In the genomic region with DNA sequence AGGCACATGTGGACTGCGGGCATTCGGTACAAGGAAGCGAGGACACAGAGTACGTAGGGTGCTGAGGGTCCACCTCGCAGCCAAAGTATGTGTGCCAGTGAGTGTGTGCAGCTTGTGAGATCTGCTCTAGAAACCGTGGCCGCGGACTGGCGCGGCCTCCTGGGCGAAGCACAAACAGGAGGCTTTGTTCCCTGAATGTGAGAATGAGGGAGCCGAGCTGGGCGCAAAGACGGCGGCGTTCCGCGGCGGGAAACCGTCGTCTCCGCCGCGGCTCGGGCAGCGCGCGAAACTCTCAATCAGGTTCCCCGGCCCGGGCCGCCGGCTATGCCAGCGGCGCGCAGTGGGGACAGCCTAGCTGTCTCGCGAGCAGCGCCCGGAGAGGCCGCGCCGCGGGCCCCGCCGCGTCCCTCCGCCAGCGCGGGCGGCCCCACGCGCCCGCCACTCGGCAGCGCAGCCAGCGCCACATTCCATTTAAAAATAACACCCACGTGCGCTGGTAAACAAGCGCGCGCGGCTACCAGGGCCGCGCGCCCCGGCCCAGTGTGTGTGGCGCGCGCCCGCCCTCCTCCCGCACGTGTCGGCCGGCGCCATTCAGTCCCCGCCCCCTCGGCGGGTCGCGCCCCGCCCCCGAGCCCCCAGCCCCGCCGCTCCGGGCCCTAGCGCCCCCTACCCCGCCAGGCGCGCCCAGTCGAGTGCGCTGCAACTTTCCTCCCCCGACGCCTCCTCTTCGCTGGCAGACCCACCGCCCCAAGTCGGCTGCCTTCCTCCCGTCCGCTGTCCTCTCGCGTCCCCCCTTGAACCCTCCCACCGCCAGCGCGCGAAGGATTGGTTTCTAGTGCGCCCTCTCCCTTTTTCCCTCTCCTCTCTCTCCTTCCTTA, we compare ENCODE assay signal across 8 cellular contexts. TPM values are rescaled to one million over a fixed set of nuclear protein-coding genes. Genes with fewer than 3 reads are reported as not detected.
DNase-seq lines count a peak whose midpoint lies in the region; ATAC-seq, FAIRE-seq and TF ChIP-seq lines count a peak whose summit lies in the region.

No MANE protein-coding gene starts in this region.

- H3K36me3 Mint-ChIP-seq in activated T-helper 17 cell treated with anti-CD3 and anti-CD28 coated beads, Interleukin-2, amount 50 U/mL, for 72 hours (ENCODE audit: low read depth): peaks cover 20% of the 10 kb centered on the region
- H3K36me3 Mint-ChIP-seq in naive B cell: peaks cover 0 to 3% of the 10 kb centered on the region in 2 donors
- peaks cover 11% of the 10 kb centered on the region for H3K36me3 Mint-ChIP-seq in stimulated activated memory B cell treated with anti-CD40 and anti-IgM and Interleukin-4, amounts not matched to agents 10 μg/mL and 1 μg/mL and 100 μg/mL, for 72 hours

- H3K27me3 Mint-ChIP-seq in activated T-helper 17 cell treated with anti-CD3 and anti-CD28 coated beads, Interleukin-2, amount 50 U/mL, for 72 hours: no peaks in the 10 kb centered on the region
- H3K27me3 Mint-ChIP-seq in naive B cell: peaks cover 7 to 15% (median 13%) of the 10 kb centered on the region in 3 donors
- no peaks in the 10 kb centered on the region for H3K27me3 Mint-ChIP-seq in stimulated activated memory B cell treated with anti-CD40 and anti-IgM and Interleukin-4, amounts not matched to agents 10 μg/mL and 1 μg/mL and 100 μg/mL, for 72 hours

- peak in 1 of 2 donors; percentile 1 for TF ChIP-seq CTCF in fibroblast of lung (conservative IDR thresholded peaks at IDR 0.05 in 1 of 2, IDR thresholded peaks at IDR 0.05 in 1 of 2; ENCODE audit: low read depth in 1 of 2, low read length in 2 of 2)

- peak overlapping the region; percentile 100 for H3K4me2 ChIP-seq in fibroblast of lung (ENCODE audit: extremely low read depth, insufficient read depth, low read length)

- FAIRE-seq in RCC 7860 (lab: Jason Lieb, UNC): no peak

- H4K20me1 ChIP-seq in fibroblast of lung (ENCODE audit: control insufficient read depth, extremely low read depth, insufficient read depth, low read length): no peaks in the 10 kb centered on the region

- H3K4me1 Mint-ChIP-seq in activated T-helper 17 cell treated with anti-CD3 and anti-CD28 coated beads, Interleukin-2, amount 50 U/mL, for 72 hours: peaks cover 7% of the 10 kb centered on the region
- H3K4me1 Mint-ChIP-seq in naive B cell: peaks cover 15 to 25% (median 17%) of the 10 kb centered on the region in 3 donors
- peaks cover 20% of the 10 kb centered on the region for H3K4me1 Mint-ChIP-seq in stimulated activated memory B cell treated with anti-CD40 and anti-IgM and Interleukin-4, amounts not matched to agents 10 μg/mL and 1 μg/mL and 100 μg/mL, for 72 hours

- ATAC-seq in activated T-helper 17 cell treated with anti-CD3 and anti-CD28 coated beads, Interleukin-2, amount 50 U/mL, for 72 hours (replicated peaks): peak; percentile 22
- peak; percentile 32 to 43 for ATAC-seq in naive B cell (ENCODE audit: low read depth in 2 of 2)
- peak; percentile 62 for ATAC-seq in stimulated activated memory B cell treated with anti-CD40 and anti-IgM and Interleukin-4, amounts not matched to agents 10 μg/mL and 1 μg/mL and 100 μg/mL, for 72 hours

- H3K9me3 Mint-ChIP-seq in activated T-helper 17 cell treated with anti-CD3 and anti-CD28 coated beads, Interleukin-2, amount 50 U/mL, for 72 hours: no peaks in the 10 kb centered on the region
- no peaks in the 10 kb centered on the region for H3K9me3 Mint-ChIP-seq in naive B cell
- H3K9me3 Mint-ChIP-seq in stimulated activated memory B cell treated with anti-CD40 and anti-IgM and Interleukin-4, amounts not matched to agents 10 μg/mL and 1 μg/mL and 100 μg/mL, for 72 hours: no peaks in the 10 kb centered on the region

- peak overlapping the region; percentile 96 for H3K27ac Mint-ChIP-seq in activated T-helper 17 cell treated with anti-CD3 and anti-CD28 coated beads, Interleukin-2, amount 50 U/mL, for 72 hours
- peak overlapping the region; percentile 99 to 100 (median 100) for H3K27ac Mint-ChIP-seq in naive B cell
- H3K27ac Mint-ChIP-seq in stimulated activated memory B cell treated with anti-CD40 and anti-IgM and Interleukin-4, amounts not matched to agents 10 μg/mL and 1 μg/mL and 100 μg/mL, for 72 hours: peak overlapping the region; percentile 95

- H3K4me3 ChIP-seq in HUES6 (ENCODE audit: low read depth, low read length) (peak overlapping the region; percentile 74), fibroblast of lung (replicated peaks in 1 of 4; ENCODE audit: control extremely low read depth in 1 of 4, insufficient read depth in 1 of 4, low read depth in 3 of 4, low read length in 4 of 4) (peak overlapping the region; percentile 66 to 69 (median 66))

- H3K36me3 ChIP-seq in HUES6 (ENCODE audit: control insufficient read depth, insufficient read depth, low read length) (no peaks in the 10 kb centered on the region), fibroblast of lung (ENCODE audit: control insufficient read depth, insufficient read depth, low read length) (no peaks in the 10 kb centered on the region)

- peak overlapping the region; percentile 86 for H3K4me3 Mint-ChIP-seq in activated T-helper 17 cell treated with anti-CD3 and anti-CD28 coated beads, Interleukin-2, amount 50 U/mL, for 72 hours
- peak overlapping the region; percentile 82 to 100 (median 98) for H3K4me3 Mint-ChIP-seq in naive B cell
- peak overlapping the region; percentile 89 for H3K4me3 Mint-ChIP-seq in stimulated activated memory B cell treated with anti-CD40 and anti-IgM and Interleukin-4, amounts not matched to agents 10 μg/mL and 1 μg/mL and 100 μg/mL, for 72 hours

- peaks cover 16% of the 10 kb centered on the region for H3K79me2 ChIP-seq in fibroblast of lung (ENCODE audit: control insufficient read depth, insufficient read depth, low read length)

- peak; percentile 96 for DNase-seq in DMS 273 (lab: John Stamatoyannopoulos, UW; ENCODE audit: unreplicated experiment)
- peak; percentile 22 for DNase-seq in RCC 7860 (ENCODE audit: low spot score)
- peak; percentile 59 to 64 for DNase-seq in fibroblast of lung (ENCODE audit: low read depth in 2 of 2)
- DNase-seq in naive B cell: peak; percentile 75
- no peak for DNase-seq in H4 (ENCODE audit: low spot score)

- H3K27ac ChIP-seq in HUES6 (ENCODE audit: low read depth, low read length) (peak overlapping the region; percentile 72; the same call in 1 of the 2 replicates), fibroblast of lung (ENCODE audit: insufficient read depth, low read length) (peak overlapping the region; percentile 92)

- H3K9ac ChIP-seq in HUES6 (ENCODE audit: low read length) (peak overlapping the region; percentile 84), fibroblast of lung (ENCODE audit: insufficient read depth, low read length) (peak overlapping the region; percentile 86)

- H3K27me3 ChIP-seq in HUES6 (ENCODE audit: control insufficient read depth, insufficient read depth, low read length): peaks cover 39% of the 10 kb centered on the region
- no peaks in the 10 kb centered on the region for H3K27me3 ChIP-seq in fibroblast of lung (ENCODE audit: control insufficient read depth, insufficient read depth, low read length)

- peak overlapping the region; percentile 87 for H2AFZ ChIP-seq in fibroblast of lung (ENCODE audit: low read length)

- no peaks in the 10 kb centered on the region for H3K9me3 ChIP-seq in HUES6 (ENCODE audit: control insufficient read depth, insufficient read depth, low read depth, low read length)
- no peaks in the 10 kb centered on the region for H3K9me3 ChIP-seq in fibroblast of lung (ENCODE audit: control insufficient read depth, insufficient read depth, low read depth, low read length)

- peaks cover 9% of the 10 kb centered on the region for H3K4me1 ChIP-seq in HUES6 (ENCODE audit: control insufficient read depth, insufficient read depth, low read length)
- H3K4me1 ChIP-seq in fibroblast of lung (ENCODE audit: control insufficient read depth, extremely low read depth, insufficient read depth, low read length): peaks cover 6% of the 10 kb centered on the region

RNA-seq across cellular contexts. Expression of a gene that starts 3.0 kb away (rescaled TPM):
- total RNA-seq in activated T-helper 17 cell treated with anti-CD3 and anti-CD28 coated beads, Interleukin-2, amount 50 U/mL, for 72 hours: 10 to 100 TPM; 10.4 to 21.3 TPM
- 53.7 and 63.9 TPM in 2 replicates for total RNA-seq in fibroblast of lung
- 36.9 and 49.5 TPM in 2 replicates for polyA plus RNA-seq in fibroblast of lung
- 28.1 and 46.7 TPM in 2 replicates for polyA plus RNA-seq in fibroblast of lung (2012)
- polyA minus RNA-seq in fibroblast of lung (ENCODE audit: low replicate concordance): 241 and 323 TPM in 2 replicates
- polyA plus RNA-seq in naive B cell (ENCODE audit: low read depth in 6 of 6): 10 to 100 TPM in 5 of 6 donors, 1 to 10 TPM in 1; 9.9 to 25.6 (median 13.6) TPM
- 6.2 and 7.2 TPM in 2 replicates for total RNA-seq in H4 (2014; rRNA removed; shearing (Covaris generic))
